8 cellular contexts compared by ENCODE assay signal in genomic region chr1:36155560-36156328, GRCh38. TPM values are rescaled to one million over a fixed set of nuclear protein-coding genes. Genes with fewer than 3 reads are reported as not detected.
A peak's percentile ranks its signal among the peaks of the same experiment; 100 is the strongest.
DNase-seq lines count a peak whose midpoint lies in the region; ATAC-seq and TF ChIP-seq lines count a peak whose summit lies in the region.

TSS of gene MAP7D1 (plus strand) at chr1:36156160. CDS start at chr1:36156418, 258 bp downstream.

- ATAC-seq in HG03045 (IDR thresholded peaks at IDR 0.05; ENCODE audit: unreplicated experiment) (peak; percentile 51), left colon (peak; percentile 77)

- TF ChIP-seq CTCF in choroid plexus epithelial cell (conservative IDR thresholded peaks at IDR 0.05; ENCODE audit: low read depth, low read length) = no peak

- peak; percentile 76 for DNase-seq in NK-92 treated with Interleukin-12 subunit alpha and Interleukin-12 subunit beta, amount 100 ng/mL, for 24 hours (lab: John Stamatoyannopoulos, UW)
- DNase-seq in NK-92 (lab: John Stamatoyannopoulos, UW; ENCODE audit: unreplicated experiment) = no peak
- peak; percentile 48 to 88 for DNase-seq in NCI-H446 (lab: John Stamatoyannopoulos, UW)
- peak; percentile 84 to 87 for DNase-seq in activated CD4-positive, alpha-beta T cell treated with anti-CD3 and anti-CD28 coated beads for 4 hours
- peak; percentile 88 for DNase-seq in choroid plexus epithelial cell (ENCODE audit: low read depth)
- peak; percentile 89 to 92 for DNase-seq in left colon
- peak; percentile 83 for DNase-seq in stimulated activated CD4-positive, alpha-beta T cell treated with anti-CD3 and anti-CD28 coated beads, Interleukin-1b, Interleukin-23, amount 100 ng/mL, for 48 hours

- intact Hi-C loops in left colon (cut with DNase I, micrococcal nuclease) = no loop called here

- H3K4me3 ChIP-seq in choroid plexus epithelial cell (ENCODE audit: low read depth, low read length) = peak within 1 kb of the TSS; percentile 96

RNA-seq across cellular contexts. Expression of gene MAP7D1, which starts in this region (rescaled TPM):
- total RNA-seq in left colon = 10 to 100 TPM; 38.3 to 62.5 TPM
